Comparison of ENCODE assay signal across 9 cellular contexts in the genomic region with DNA sequence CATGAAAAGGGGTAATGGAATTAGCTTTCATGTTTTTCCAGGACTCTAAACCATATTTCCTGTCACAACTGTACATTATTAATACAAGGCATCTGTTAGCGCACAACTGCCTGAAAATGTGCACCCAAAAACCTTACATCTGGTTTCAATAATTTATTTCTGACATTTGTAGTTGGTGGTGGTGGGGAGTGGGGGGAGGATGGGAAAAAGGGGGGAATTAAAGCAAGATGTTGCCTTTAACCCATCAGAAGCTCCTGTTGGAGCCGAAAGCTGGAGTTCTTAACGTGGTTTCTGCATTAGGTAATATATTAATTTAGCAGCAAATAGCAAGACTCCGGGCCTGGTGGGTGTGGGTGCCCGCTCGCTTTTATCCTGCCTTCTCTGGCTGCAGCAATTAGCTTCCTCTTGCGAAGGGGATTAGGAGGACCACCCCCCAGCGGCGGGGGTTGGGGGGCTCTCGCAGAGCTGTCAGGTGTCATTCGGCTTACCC. TPM values are rescaled to one million over a fixed set of nuclear protein-coding genes. Genes with fewer than 3 reads are reported as not detected.
A peak's percentile ranks its signal among the peaks of the same experiment; 100 is the strongest.
DNase-seq lines count a peak whose midpoint lies in the region; ATAC-seq and TF ChIP-seq lines count a peak whose summit lies in the region.
"Had no signal": no experiment of that assay in that cellular context is flagged by ENCODE, and none has a peak within 500 bp of the region (broad histone marks: within the 10 kb centered on the region; RNA-seq: fewer than 3 reads in every experiment).

No MANE protein-coding gene starts in this region.

- ATAC-seq in activated T-helper 17 cell treated with anti-CD3 and anti-CD28 coated beads, Interleukin-2, amount 50 U/mL, for 72 hours (replicated peaks), result no peak

- DNase-seq in AG08396 (ENCODE audit: low spot score) (peak; percentile 61), Peyer's patch (no peak), fibroblast of gingiva (ENCODE audit: low read depth) (peak; percentile 90), neuronal stem cell (ENCODE audit: low spot score) (no peak), hippocampal formation (lab: John Stamatoyannopoulos, UW) (no peak), inferior parietal cortex (ENCODE audit: extremely low spot score) (no peak)
- no peak for DNase-seq in activated effector memory CD4-positive, alpha-beta T cell treated with Interleukin-2 at 50 U/mL for 16 hours
- DNase-seq: HCEC 1CT had no signal

- WGBS in neuronal stem cell (ENCODE audit: extremely low coverage in 2 of 2, insufficient read length in 2 of 2, insufficient replicate concordance in 1 of 2), 2 donors, result no CpG with 5 or more reads among the region's 11 CpGs

- no peaks in the 10 kb centered on the region for H3K4me1 Mint-ChIP-seq in activated T-helper 17 cell treated with anti-CD3 and anti-CD28 coated beads, Interleukin-2, amount 50 U/mL, for 72 hours

- no peak overlapping the region for H4K91ac ChIP-seq in neuronal stem cell (ENCODE audit: low read depth, low read length, poor library complexity)

- no peaks in the 10 kb centered on the region for H3K79me1 ChIP-seq in neuronal stem cell (ENCODE audit: low read depth, low read length)

- H3K27me3 ChIP-seq in Peyer's patch, result no peaks in the 10 kb centered on the region
- H3K27me3 ChIP-seq in neuronal stem cell (ENCODE audit: control insufficient read depth in 3 of 3, insufficient read depth in 3 of 3, low read depth in 1 of 3, low read length in 3 of 3), result peaks cover 0 to 65% (median 0%) of the 10 kb centered on the region in 3 experiments

- H3K18ac ChIP-seq in neuronal stem cell (ENCODE audit: low read length), result no peak overlapping the region

- H3K36me3 ChIP-seq in Peyer's patch (no peaks in the 10 kb centered on the region), neuronal stem cell (replicated peaks in 1 of 2; ENCODE audit: control insufficient read depth in 2 of 2, insufficient read depth in 2 of 2, low read length in 2 of 2) (no peaks in the 10 kb centered on the region)

- H3K9ac ChIP-seq in neuronal stem cell (ENCODE audit: low read depth, low read length, poor library complexity), result no peak overlapping the region

- TF ChIP-seq CTCF in Peyer's patch (IDR thresholded peaks at IDR 0.05), result no peak

- H2AFZ ChIP-seq in neuronal stem cell (ENCODE audit: low read length), result peak overlapping the region; percentile 87

- H3K4me3 ChIP-seq in Peyer's patch (peak overlapping the region in 3 of 4 donors; percentile 4 to 53 (median 37)), neuronal stem cell (ENCODE audit: low read length in 2 of 2) (no peak overlapping the region)

- H3K27ac ChIP-seq in Peyer's patch (peak overlapping the region in 3 of 4 donors; percentile 42 to 47 (median 42)), neuronal stem cell (replicated peaks; ENCODE audit: low read length) (peak overlapping the region; percentile 71)

- no peak overlapping the region for H3K23ac ChIP-seq in neuronal stem cell (ENCODE audit: low read depth, low read length, poor library complexity)

- H3K4me1 ChIP-seq in Peyer's patch (peaks cover 0 to 23% (median 4%) of the 10 kb centered on the region in 4 donors), neuronal stem cell (ENCODE audit: control insufficient read depth in 2 of 2, insufficient read depth in 1 of 2, low read depth in 1 of 2, low read length in 2 of 2) (peaks cover 0 to 28% of the 10 kb centered on the region in 2 donors)

- no peak overlapping the region for H2BK120ac ChIP-seq in neuronal stem cell (ENCODE audit: low read depth, low read length)

- H3K4me2 ChIP-seq in neuronal stem cell (ENCODE audit: insufficient read depth, low read length, poor library complexity, severe bottlenecking), result no peak overlapping the region

- H3K4me3 Mint-ChIP-seq in activated T-helper 17 cell treated with anti-CD3 and anti-CD28 coated beads, Interleukin-2, amount 50 U/mL, for 72 hours, result no peak overlapping the region

- H3K14ac ChIP-seq in neuronal stem cell (ENCODE audit: low read length), result no peak overlapping the region

- H3K9me3 ChIP-seq in Peyer's patch (no peaks in the 10 kb centered on the region), neuronal stem cell (replicated peaks in 1 of 2; ENCODE audit: control insufficient read depth in 2 of 2, insufficient read depth in 1 of 2, low read depth in 1 of 2, low read length in 2 of 2) (no peaks in the 10 kb centered on the region)

- no peak overlapping the region for H3K27ac Mint-ChIP-seq in activated T-helper 17 cell treated with anti-CD3 and anti-CD28 coated beads, Interleukin-2, amount 50 U/mL, for 72 hours

- no peak overlapping the region for H2BK15ac ChIP-seq in neuronal stem cell (ENCODE audit: low read length)

- H2AK5ac ChIP-seq in neuronal stem cell (ENCODE audit: low read depth, low read length), result no peak overlapping the region

- no peak for TF ChIP-seq POLR2A in Peyer's patch (IDR thresholded peaks at IDR 0.05)

- peaks cover 50% of the 10 kb centered on the region for H3K27me3 Mint-ChIP-seq in activated T-helper 17 cell treated with anti-CD3 and anti-CD28 coated beads, Interleukin-2, amount 50 U/mL, for 72 hours

- H4K8ac ChIP-seq in neuronal stem cell (ENCODE audit: low read depth, low read length), result no peak overlapping the region

- no peak overlapping the region for H3K4ac ChIP-seq in neuronal stem cell (ENCODE audit: low read length)

- H2BK12ac ChIP-seq in neuronal stem cell (ENCODE audit: low read length), result no peak overlapping the region

- H3K9me3 Mint-ChIP-seq in activated T-helper 17 cell treated with anti-CD3 and anti-CD28 coated beads, Interleukin-2, amount 50 U/mL, for 72 hours, result no peaks in the 10 kb centered on the region

- H2BK5ac ChIP-seq in neuronal stem cell (ENCODE audit: low read length), result no peak overlapping the region

- no peaks in the 10 kb centered on the region for H3K36me3 Mint-ChIP-seq in activated T-helper 17 cell treated with anti-CD3 and anti-CD28 coated beads, Interleukin-2, amount 50 U/mL, for 72 hours (ENCODE audit: low read depth)

RNA-seq across cellular contexts. Expression of gene HHAT, which starts 36.9 kb away (rescaled TPM):
- 10 to 100 TPM in 1 of 4 donors, 1 to 10 TPM in 3; 2.3 to 16.9 (median 7.3) TPM for total RNA-seq in Peyer's patch
- polyA plus RNA-seq in neuronal stem cell (2013, experiment 1 of 2), result 6.4 TPM
- polyA plus RNA-seq in neuronal stem cell (2013, experiment 2 of 2), result 7.0 TPM
- 1 to 10 TPM in 1 of 2 donors, under 1 TPM in 1; 0.58 to 1.3 TPM for total RNA-seq in activated T-helper 17 cell treated with anti-CD3 and anti-CD28 coated beads, Interleukin-2, amount 50 U/mL, for 72 hours

RNA-seq across cellular contexts. Expression of gene SERTAD4, which starts 59.2 kb away (rescaled TPM):
- 1 to 10 TPM in 3 of 4 donors, under 1 TPM in 1; 0.18 to 1.7 (median 1.3) TPM for total RNA-seq in Peyer's patch
- polyA plus RNA-seq in neuronal stem cell (2013, experiment 1 of 2), result 10.9 TPM
- polyA plus RNA-seq in neuronal stem cell (2013, experiment 2 of 2), result 10.5 TPM
- total RNA-seq in activated T-helper 17 cell treated with anti-CD3 and anti-CD28 coated beads, Interleukin-2, amount 50 U/mL, for 72 hours, result not detected

Comparison
In these comparisons a context has a peak if more than half of its experiments do, and no peak if none do; other contexts are left out.
1. DNase-seq: peak in AG08396 (single experiment) and fibroblast of gingiva (single experiment); none in Peyer's patch (0 of 3), neuronal stem cell (single experiment), hippocampal formation (0 of 2), inferior parietal cortex (single experiment) and activated effector memory CD4-positive, alpha-beta T cell treated with Interleukin-2 at 50 U/mL for 16 hours (single experiment).
2. H3K4me3 ChIP-seq: peak in Peyer's patch (3 of 4); none in neuronal stem cell (0 of 2).